ENCODE assay signal across 17 cellular contexts in the genomic region with DNA sequence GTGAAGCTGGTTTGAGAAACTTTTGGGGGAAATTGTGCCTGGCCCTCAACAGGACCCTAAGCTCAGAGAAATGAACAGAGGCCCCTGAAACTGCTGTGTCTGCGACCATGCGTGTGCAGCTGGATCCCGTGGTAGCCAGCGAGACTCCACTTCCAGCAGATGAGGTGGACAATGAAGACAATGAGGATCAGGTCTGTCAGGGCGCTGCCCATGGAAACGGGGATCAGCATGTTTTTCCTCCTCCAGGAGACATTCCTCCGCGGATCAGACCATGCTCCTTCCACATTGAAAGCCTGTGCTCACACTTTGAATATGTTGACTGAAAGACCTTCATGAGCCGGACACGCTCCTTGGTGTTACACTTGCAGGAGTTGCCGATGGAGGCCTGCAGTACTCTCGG.
DNase-seq lines count a peak whose midpoint lies in the region; ATAC-seq, FAIRE-seq and TF ChIP-seq lines count a peak whose summit lies in the region.
"Had no signal": no experiment of that assay in that cellular context is flagged by ENCODE, and none has a peak within 500 bp of the region (broad histone marks: within the 10 kb centered on the region; RNA-seq: fewer than 3 reads in every experiment).

No MANE protein-coding gene starts in this region.

- no peak overlapping the region for H3K56ac ChIP-seq in H1 (replicated peaks; ENCODE audit: insufficient read length, low read depth, low read length)

- FAIRE-seq in H1 (lab: Jason Lieb, UNC): no peak
- FAIRE-seq: G401.6, GM12891 had no signal

- no peak overlapping the region for H3K4me2 ChIP-seq in GM23338
- no peak overlapping the region for H3K4me2 ChIP-seq in H1 (ENCODE audit: insufficient read depth in 1 of 2, low read depth in 2 of 2, low read length in 2 of 2)
- no peak overlapping the region for H3K4me2 ChIP-seq in neuronal stem cell (ENCODE audit: insufficient read depth, low read length, poor library complexity, severe bottlenecking)
- H3K4me2 ChIP-seq: BLaER1 had no signal

- ATAC-seq in GM23338: no peak
- ATAC-seq: CD8-positive, alpha-beta T cell had no signal

- H3K4me3 ChIP-seq in GM23338: no peak overlapping the region
- no peak overlapping the region for H3K4me3 ChIP-seq in H1 (ENCODE audit: extremely low read depth in 1 of 4, insufficient read depth in 2 of 4, low read depth in 3 of 4, low read length in 4 of 4)
- no peak overlapping the region for H3K4me3 ChIP-seq in neuronal stem cell (ENCODE audit: low read length in 2 of 2)
- H3K4me3 ChIP-seq: BLaER1, GM23248, HAP-1 had no signal

- H3K27ac ChIP-seq in GM23338 (ENCODE audit: low read depth) (no peak overlapping the region), H1 (ENCODE audit: low read depth, low read length) (no peak overlapping the region), neuronal stem cell (replicated peaks; ENCODE audit: low read length) (no peak overlapping the region)
- H3K27ac ChIP-seq: BLaER1, GM23248 had no signal

- H3F3A ChIP-seq in GM23338 (replicated peaks; ENCODE audit: low read depth): no peaks in the 10 kb centered on the region

- H2BK20ac ChIP-seq in H1 (ENCODE audit: low read length): no peak overlapping the region

- H3K23me2 ChIP-seq in H1 (ENCODE audit: low read depth, low read length): no peaks in the 10 kb centered on the region

- H3K27me3 ChIP-seq in GM23338 (ENCODE audit: insufficient read depth) (no peaks in the 10 kb centered on the region), H1 (replicated peaks in 1 of 4; ENCODE audit: control insufficient read depth in 3 of 4, extremely low read depth in 1 of 4, insufficient read depth in 3 of 4, low read length in 3 of 4) (no peaks in the 10 kb centered on the region), neuronal stem cell (ENCODE audit: control insufficient read depth in 3 of 3, insufficient read depth in 3 of 3, low read depth in 1 of 3, low read length in 3 of 3) (no peaks in the 10 kb centered on the region)
- H3K27me3 ChIP-seq: BLaER1 had no signal

- H3K4me1 ChIP-seq in GM23338 (ENCODE audit: insufficient read depth) (no peaks in the 10 kb centered on the region), H1 (replicated peaks in 1 of 4; ENCODE audit: control insufficient read depth in 3 of 4, insufficient read depth in 4 of 4, low read length in 3 of 4) (no peaks in the 10 kb centered on the region), neuronal stem cell (ENCODE audit: control insufficient read depth in 2 of 2, insufficient read depth in 1 of 2, low read depth in 1 of 2, low read length in 2 of 2) (no peaks in the 10 kb centered on the region)
- H3K4me1 ChIP-seq: BLaER1, HAP-1 had no signal

- no peaks in the 10 kb centered on the region for H3K79me1 ChIP-seq in H1 (ENCODE audit: low read depth, low read length)
- no peaks in the 10 kb centered on the region for H3K79me1 ChIP-seq in neuronal stem cell (ENCODE audit: low read depth, low read length)

- H4K5ac ChIP-seq in H1 (ENCODE audit: insufficient read length, low read depth, low read length): no peak overlapping the region

- H3K79me2 ChIP-seq in GM23338 (replicated peaks; ENCODE audit: insufficient read depth): no peaks in the 10 kb centered on the region
- H3K79me2 ChIP-seq in H1 (ENCODE audit: control insufficient read depth in 1 of 2, insufficient read depth in 2 of 2, low read length in 2 of 2): no peaks in the 10 kb centered on the region

- H4K91ac ChIP-seq in H1 (replicated peaks; ENCODE audit: insufficient read length, low read length): no peak overlapping the region
- no peak overlapping the region for H4K91ac ChIP-seq in neuronal stem cell (ENCODE audit: low read depth, low read length, poor library complexity)

- CTCF ChIA-PET in H1 (lab: Charles Lee; ENCODE audit: partially characterized antibody): interaction anchor here (0.6 to 1.3 kb wide), 2 partner anchors 20 to 176 kb away, joined by 3 read pairs; no protein-coding TSS in a partner anchor
- CTCF ChIA-PET in activated CD4-positive, alpha-beta memory T cell treated with anti-CD3 and anti-CD28 coated beads, Interleukin-2, amount 10 ng/mL, durations not matched to agents 7 days and 5 days (lab: Charles Lee): no interaction called here

- H3K18ac ChIP-seq in H1 (ENCODE audit: extremely low read depth, low read length): no peak overlapping the region
- H3K18ac ChIP-seq in neuronal stem cell (ENCODE audit: low read length): no peak overlapping the region

- TF ChIP-seq POLR2A in H1 (IDR thresholded peaks at IDR 0.05; ENCODE audit: control extremely low read depth in 1 of 2, low read depth in 2 of 2, low read length in 2 of 2): no peak

- H4K20me1 ChIP-seq in GM23338 (replicated peaks; ENCODE audit: insufficient read depth) (no peaks in the 10 kb centered on the region), H1 (replicated peaks in 1 of 2; ENCODE audit: control insufficient read depth in 1 of 2, insufficient read depth in 2 of 2, low read length in 2 of 2) (no peaks in the 10 kb centered on the region)
- H4K20me1 ChIP-seq: BLaER1 had no signal

- H3K9me2 ChIP-seq in GM23338 (ENCODE audit: insufficient read depth): no peaks in the 10 kb centered on the region

- H3K4me1 Mint-ChIP-seq in GM23338: no peaks in the 10 kb centered on the region
- H3K4me1 Mint-ChIP-seq in activated CD4-positive, alpha-beta memory T cell treated with anti-CD3 and anti-CD28 coated beads, Interleukin-2, amount 10 ng/mL, durations not matched to agents 7 days and 5 days: no peaks in the 10 kb centered on the region
- H3K4me1 Mint-ChIP-seq: CD14-positive monocyte had no signal

- no peaks in the 10 kb centered on the region for H3K27me3 Mint-ChIP-seq in GM23338 (ENCODE audit: insufficient read depth, low read depth, poor library complexity)
- no peaks in the 10 kb centered on the region for H3K27me3 Mint-ChIP-seq in activated CD4-positive, alpha-beta memory T cell treated with anti-CD3 and anti-CD28 coated beads, Interleukin-2, amount 10 ng/mL, durations not matched to agents 7 days and 5 days

- H4K8ac ChIP-seq in H1 (ENCODE audit: extremely low read depth, insufficient read depth, low read length) (peak overlapping the region; percentile 11; the same call in 1 of the 2 replicates), neuronal stem cell (ENCODE audit: low read depth, low read length) (peak overlapping the region; percentile 52)

- H2BK5ac ChIP-seq in H1 (ENCODE audit: low read depth, low read length) (no peak overlapping the region), neuronal stem cell (ENCODE audit: low read length) (no peak overlapping the region)

- no peaks in the 10 kb centered on the region for H3K9me3 ChIP-seq in H1 (ENCODE audit: insufficient read depth in 2 of 2, low read depth in 1 of 2, low read length in 1 of 2)
- H3K9me3 ChIP-seq in neuronal stem cell (replicated peaks in 1 of 2; ENCODE audit: control insufficient read depth in 2 of 2, insufficient read depth in 1 of 2, low read depth in 1 of 2, low read length in 2 of 2): no peaks in the 10 kb centered on the region
- H3K9me3 ChIP-seq: BLaER1, HAP-1 had no signal

- TF ChIP-seq CTCF in GM23338 (conservative IDR thresholded peaks at IDR 0.05; ENCODE audit: low read depth in 2 of 2): no peak
- no peak for TF ChIP-seq CTCF in H1 (IDR thresholded peaks at IDR 0.05; ENCODE audit: control extremely low read depth in 1 of 3, insufficient read depth in 1 of 3, low read depth in 1 of 3, low read length in 3 of 3)

- TF ChIP-seq EP300 in H1 (IDR thresholded peaks at IDR 0.05; ENCODE audit: borderline replicate concordance in 1 of 2, low read depth in 2 of 2, low read length in 2 of 2): no peak

- H3K36me3 Mint-ChIP-seq in GM23338 (ENCODE audit: low read depth): no peaks in the 10 kb centered on the region
- H3K36me3 Mint-ChIP-seq in activated CD4-positive, alpha-beta memory T cell treated with anti-CD3 and anti-CD28 coated beads, Interleukin-2, amount 10 ng/mL, durations not matched to agents 7 days and 5 days (ENCODE audit: low read depth): no peaks in the 10 kb centered on the region
- H3K36me3 Mint-ChIP-seq: CD14-positive monocyte; CD8-positive, alpha-beta T cell had no signal

- H3K9ac ChIP-seq in H1 (replicated peaks in 1 of 4; ENCODE audit: extremely low read depth in 1 of 4, low read depth in 3 of 4, low read length in 3 of 4) (no peak overlapping the region), neuronal stem cell (ENCODE audit: low read depth, low read length, poor library complexity) (no peak overlapping the region)
- H3K9ac ChIP-seq: BLaER1, GM23248 had no signal

- H3K36me3 ChIP-seq in GM23338 (ENCODE audit: insufficient read depth) (no peaks in the 10 kb centered on the region), H1 (ENCODE audit: control insufficient read depth in 2 of 4, insufficient read depth in 4 of 4, low read length in 3 of 4) (no peaks in the 10 kb centered on the region), neuronal stem cell (replicated peaks in 1 of 2; ENCODE audit: control insufficient read depth in 2 of 2, insufficient read depth in 2 of 2, low read length in 2 of 2) (no peaks in the 10 kb centered on the region)
- H3K36me3 ChIP-seq: BLaER1, HAP-1 had no signal

- H3K27ac Mint-ChIP-seq in GM23338: no peak overlapping the region
- H3K27ac Mint-ChIP-seq in activated CD4-positive, alpha-beta memory T cell treated with anti-CD3 and anti-CD28 coated beads, Interleukin-2, amount 10 ng/mL, durations not matched to agents 7 days and 5 days: no peak overlapping the region
- H3K27ac Mint-ChIP-seq: CD14-positive monocyte; CD8-positive, alpha-beta T cell had no signal

- H2BK15ac ChIP-seq in H1 (ENCODE audit: low read length): no peak overlapping the region
- H2BK15ac ChIP-seq in neuronal stem cell (ENCODE audit: low read length): no peak overlapping the region

- H2AK5ac ChIP-seq in H1 (ENCODE audit: low read depth, low read length) (no peak overlapping the region), neuronal stem cell (ENCODE audit: low read depth, low read length) (no peak overlapping the region)

- DNase-seq in GM23338 (ENCODE audit: low spot score) (no peak), H1 (ENCODE audit: low read depth in 1 of 2, low spot score in 2 of 2) (no peak), neuronal stem cell (ENCODE audit: low spot score) (no peak), DMS53 treated with DMSO at 0.1 percent for 48 hours (lab: John Stamatoyannopoulos, UW; ENCODE audit: unreplicated experiment) (no peak), glomerular visceral epithelial cell (ENCODE audit: extremely low spot score) (no peak), globus pallidus (ENCODE audit: low spot score) (no peak)
- DNase-seq in activated CD4-positive, alpha-beta memory T cell treated with anti-CD3 and anti-CD28 coated beads, Interleukin-2, amount 10 ng/mL, durations not matched to agents 7 days and 5 days: no peak
- DNase-seq: 8988T; Calu3; CD8-positive, alpha-beta T cell; DND-41; GM23248 had no signal

- no peak for TF ChIP-seq RAD21 in H1 (IDR thresholded peaks at IDR 0.05 in 1 of 2, conservative IDR thresholded peaks at IDR 0.05 in 1 of 2; ENCODE audit: low read depth in 2 of 2, low read length in 2 of 2)

- POLR2A ChIA-PET in H1 (lab: Charles Lee; ENCODE audit: partially characterized antibody): no interaction called here
- POLR2A ChIA-PET in activated CD4-positive, alpha-beta memory T cell treated with anti-CD3 and anti-CD28 coated beads, Interleukin-2, amount 10 ng/mL, durations not matched to agents 7 days and 5 days (lab: Charles Lee): no interaction called here

- H3K23ac ChIP-seq in H1 (ENCODE audit: insufficient read length) (no peak overlapping the region), neuronal stem cell (ENCODE audit: low read depth, low read length, poor library complexity) (no peak overlapping the region)

- WGBS in H1 (ENCODE audit: extremely low coverage in 1 of 2, insufficient coverage in 1 of 2, insufficient read length in 1 of 2, insufficient replicate concordance in 2 of 2, low coverage in 1 of 2, low lambda C conversion rate in 2 of 2, missing lambda C conversion rate in 1 of 2), 2 experiments: 99% methylated on average over 12 of the region's 12 CpGs; no CpG with 5 or more reads in 1 of the 2 experiments
- WGBS in neuronal stem cell (ENCODE audit: extremely low coverage in 2 of 2, insufficient read length in 2 of 2, insufficient replicate concordance in 1 of 2), 2 donors: no CpG with 5 or more reads among the region's 12 CpGs

- no peak overlapping the region for H3K4me3 Mint-ChIP-seq in GM23338
- no peak overlapping the region for H3K4me3 Mint-ChIP-seq in activated CD4-positive, alpha-beta memory T cell treated with anti-CD3 and anti-CD28 coated beads, Interleukin-2, amount 10 ng/mL, durations not matched to agents 7 days and 5 days
- H3K4me3 Mint-ChIP-seq: CD14-positive monocyte; CD8-positive, alpha-beta T cell had no signal

- H2BK120ac ChIP-seq in H1 (replicated peaks; ENCODE audit: low read depth, low read length) (no peak overlapping the region), neuronal stem cell (ENCODE audit: low read depth, low read length) (no peak overlapping the region)

- no peak overlapping the region for H3K4ac ChIP-seq in H1 (replicated peaks; ENCODE audit: insufficient read length, low read depth, low read length)
- no peak overlapping the region for H3K4ac ChIP-seq in neuronal stem cell (ENCODE audit: low read length)

- H2AFZ ChIP-seq in GM23338 (peak overlapping the region; percentile 69; the same call in 1 of the 2 replicates), H1 (ENCODE audit: low read length) (no peak overlapping the region), neuronal stem cell (ENCODE audit: low read length) (no peak overlapping the region)
- H2AFZ ChIP-seq: GM23248 had no signal

- H2BK12ac ChIP-seq in H1 (ENCODE audit: low read depth, low read length) (no peak overlapping the region), neuronal stem cell (ENCODE audit: low read length) (no peak overlapping the region)

- H3K14ac ChIP-seq in H1 (ENCODE audit: insufficient read length) (no peak overlapping the region), neuronal stem cell (ENCODE audit: low read length) (no peak overlapping the region)

- H3K9me3 Mint-ChIP-seq in GM23338: no peaks in the 10 kb centered on the region; the same call in 2 of the 3 replicates
- peaks cover 7% of the 10 kb centered on the region for H3K9me3 Mint-ChIP-seq in activated CD4-positive, alpha-beta memory T cell treated with anti-CD3 and anti-CD28 coated beads, Interleukin-2, amount 10 ng/mL, durations not matched to agents 7 days and 5 days
